15 cellular contexts compared by ENCODE assay signal in genomic region chr12:105352940-105353635, GRCh38. TPM values are rescaled to one million over a fixed set of nuclear protein-coding genes. Genes with fewer than 3 reads are reported as not detected.
DNase-seq lines count a peak whose midpoint lies in the region; ATAC-seq and TF ChIP-seq lines count a peak whose summit lies in the region.
"Had no signal": no experiment of that assay in that cellular context is flagged by ENCODE, and none has a peak within 500 bp of the region (broad histone marks: within the 10 kb centered on the region; RNA-seq: fewer than 3 reads in every experiment).

No MANE protein-coding gene starts in this region.

- no peak for TF ChIP-seq CTCF in AG10803 (conservative IDR thresholded peaks at IDR 0.05; ENCODE audit: low read length)
- no peak for TF ChIP-seq CTCF in right lobe of liver (IDR thresholded peaks at IDR 0.05)
- TF ChIP-seq CTCF in A673 (conservative IDR thresholded peaks at IDR 0.05; ENCODE audit: low read depth, low read length): no peak
- TF ChIP-seq CTCF in PC-9 (conservative IDR thresholded peaks at IDR 0.05): no peak

- ATAC-seq in right lobe of liver (peak; percentile 91 to 94 (median 94)), HG03196 (IDR thresholded peaks at IDR 0.05; ENCODE audit: unreplicated experiment) (no peak)

- H3K79me2 ChIP-seq in PC-9 (ENCODE audit: low read depth): no peaks in the 10 kb centered on the region

- peaks cover 63% of the 10 kb centered on the region for H3K36me3 Mint-ChIP-seq in activated T-helper 2 cell treated with anti-CD3 and anti-CD28 coated beads, Interferon-gamma antibody, Interleukin-2, Interleukin-4, amounts not matched to agents 10 μg/mL and 5 μg/mL and 100 μg/mL, durations not matched to agents 14 hours and 24 hours and 36 hours (ENCODE audit: low read depth)

- H2AFZ ChIP-seq in PC-9: no peak overlapping the region

- POLR2A ChIA-PET in A673 (lab: Charles Lee; ENCODE audit: low non-redundant PET) (no interaction called here), PC-9 (lab: Charles Lee; ENCODE audit: unreplicated experiment) (no interaction called here)

- H4K20me1 ChIP-seq in PC-9 (ENCODE audit: insufficient read depth): no peaks in the 10 kb centered on the region

- H3K36me3 ChIP-seq in HUES48 (ENCODE audit: control insufficient read depth, insufficient read depth, low read length) (no peaks in the 10 kb centered on the region), right lobe of liver (no peaks in the 10 kb centered on the region), A673 (ENCODE audit: insufficient read depth, low read length, poor library complexity, severe bottlenecking) (no peaks in the 10 kb centered on the region), PC-9 (ENCODE audit: low read depth) (no peaks in the 10 kb centered on the region)
- H3K36me3 ChIP-seq: adrenal gland, sigmoid colon, uterus had no signal

- peaks cover 17% of the 10 kb centered on the region for H3K4me1 ChIP-seq in HUES48 (ENCODE audit: control insufficient read depth, insufficient read depth, low read length)
- H3K4me1 ChIP-seq in right lobe of liver: peaks cover 0 to 9% (median 0%) of the 10 kb centered on the region in 4 donors
- H3K4me1 ChIP-seq in A673 (ENCODE audit: insufficient read depth, low read length, poor library complexity, severe bottlenecking): peaks cover 11% of the 10 kb centered on the region
- no peaks in the 10 kb centered on the region for H3K4me1 ChIP-seq in PC-9 (replicated peaks; ENCODE audit: insufficient read depth)
- H3K4me1 ChIP-seq: sigmoid colon, uterus had no signal

- H3K9ac ChIP-seq in HUES48 (ENCODE audit: low read depth, low read length): no peak overlapping the region

- H3K4me1 Mint-ChIP-seq in activated T-helper 2 cell treated with anti-CD3 and anti-CD28 coated beads, Interferon-gamma antibody, Interleukin-2, Interleukin-4, amounts not matched to agents 10 μg/mL and 5 μg/mL and 100 μg/mL, durations not matched to agents 14 hours and 24 hours and 36 hours (ENCODE audit: low read depth): peaks cover 74% of the 10 kb centered on the region

- no peaks in the 10 kb centered on the region for H3K9me3 ChIP-seq in HUES48 (ENCODE audit: control insufficient read depth, insufficient read depth, low read length)
- H3K9me3 ChIP-seq in right lobe of liver: no peaks in the 10 kb centered on the region
- no peaks in the 10 kb centered on the region for H3K9me3 ChIP-seq in A673 (ENCODE audit: low read depth, low read length, poor library complexity, severe bottlenecking)
- H3K9me3 ChIP-seq in PC-9 (ENCODE audit: insufficient read depth, low read depth): no peaks in the 10 kb centered on the region
- H3K9me3 ChIP-seq: adrenal gland, sigmoid colon, uterus had no signal

- 60% methylated on average over 9 of the region's 9 CpGs for WGBS in right lobe of liver (ENCODE audit: insufficient coverage, low coverage, low lambda C conversion rate, missing lambda C conversion rate)

- BruUV-seq in A673 (replicated peaks; lab: Mats Ljungman, UMichigan): no TSS peak
- BruUV-seq in PC-9 (replicated peaks; lab: Mats Ljungman, UMichigan): no TSS peak

- H3F3A ChIP-seq in PC-9 (ENCODE audit: insufficient read depth, low read depth): no peaks in the 10 kb centered on the region

- no peaks in the 10 kb centered on the region for H3K9me2 ChIP-seq in PC-9 (ENCODE audit: insufficient read depth)

- no peaks in the 10 kb centered on the region for H3K27me3 Mint-ChIP-seq in activated T-helper 2 cell treated with anti-CD3 and anti-CD28 coated beads, Interferon-gamma antibody, Interleukin-2, Interleukin-4, amounts not matched to agents 10 μg/mL and 5 μg/mL and 100 μg/mL, durations not matched to agents 14 hours and 24 hours and 36 hours (ENCODE audit: low read depth)
- H3K27me3 Mint-ChIP-seq: CD4-positive, CD25-positive, alpha-beta regulatory T cell had no signal

- H3K27ac ChIP-seq in HUES48 (ENCODE audit: low read depth, low read length) (peak overlapping the region; percentile 80), right lobe of liver (no peak overlapping the region), A673 (ENCODE audit: low read depth, low read length, poor library complexity, severe bottlenecking) (no peak overlapping the region), PC-9 (no peak overlapping the region)
- H3K27ac ChIP-seq: sigmoid colon had no signal

- no peaks in the 10 kb centered on the region for H3K9me3 Mint-ChIP-seq in activated T-helper 2 cell treated with anti-CD3 and anti-CD28 coated beads, Interferon-gamma antibody, Interleukin-2, Interleukin-4, amounts not matched to agents 10 μg/mL and 5 μg/mL and 100 μg/mL, durations not matched to agents 14 hours and 24 hours and 36 hours
- H3K9me3 Mint-ChIP-seq: CD4-positive, CD25-positive, alpha-beta regulatory T cell; H9 had no signal

- intact Hi-C loops in activated T-helper 2 cell treated with anti-CD3 and anti-CD28 coated beads, Interferon-gamma antibody, Interleukin-2, Interleukin-4, amounts not matched to agents 10 μg/mL and 5 μg/mL and 100 μg/mL, durations not matched to agents 14 hours and 24 hours and 36 hours (cut with micrococcal nuclease): no loop called here
- intact Hi-C loops in right lobe of liver (cut with DNase I) (no loop called here), A673 (cut with micrococcal nuclease; ENCODE audit: unreplicated experiment) (no loop called here), PC-9 (cut with micrococcal nuclease; ENCODE audit: unreplicated experiment) (no loop called here)

- H3K4me2 ChIP-seq in PC-9: no peak overlapping the region

- H3K4me3 ChIP-seq in AG10803 (ENCODE audit: low read length): no peak overlapping the region
- H3K4me3 ChIP-seq in HUES48 (ENCODE audit: low read depth, low read length): no peak overlapping the region
- no peak overlapping the region for H3K4me3 ChIP-seq in right lobe of liver
- no peak overlapping the region for H3K4me3 ChIP-seq in A673 (ENCODE audit: low read depth, low read length, poor library complexity, severe bottlenecking)
- no peak overlapping the region for H3K4me3 ChIP-seq in PC-9
- H3K4me3 ChIP-seq: adrenal gland, sigmoid colon, uterus had no signal

- CTCF ChIA-PET in A673 (lab: Charles Lee): no interaction called here
- CTCF ChIA-PET in PC-9 (lab: Charles Lee): no interaction called here

- DNase-seq in AG10803 (ENCODE audit: low read depth): peak; percentile 55
- DNase-seq in activated T-helper 2 cell treated with anti-CD3 and anti-CD28 coated beads, Interferon-gamma antibody, Interleukin-2, Interleukin-4, amounts not matched to agents 10 μg/mL and 5 μg/mL and 100 μg/mL, durations not matched to agents 14 hours and 24 hours and 36 hours (ENCODE audit: low spot score): no peak
- DNase-seq in right lobe of liver: peak in 1 of 3 donors; percentile 62
- DNase-seq in A673 (ENCODE audit: low spot score): no peak
- DNase-seq in PC-9: no peak
- no peak for DNase-seq in MV-4-11 (lab: John Stamatoyannopoulos, UW)
- DNase-seq: adrenal gland; CD4-positive, CD25-positive, alpha-beta regulatory T cell; H9; hippocampal formation; sigmoid colon; T-helper 9 cell; uterus had no signal

- peak overlapping the region; percentile 25 for H3K27ac Mint-ChIP-seq in activated T-helper 2 cell treated with anti-CD3 and anti-CD28 coated beads, Interferon-gamma antibody, Interleukin-2, Interleukin-4, amounts not matched to agents 10 μg/mL and 5 μg/mL and 100 μg/mL, durations not matched to agents 14 hours and 24 hours and 36 hours

- TF ChIP-seq POLR2A in right lobe of liver (IDR thresholded peaks at IDR 0.05): no peak

- no peak overlapping the region for H3K4me3 Mint-ChIP-seq in activated T-helper 2 cell treated with anti-CD3 and anti-CD28 coated beads, Interferon-gamma antibody, Interleukin-2, Interleukin-4, amounts not matched to agents 10 μg/mL and 5 μg/mL and 100 μg/mL, durations not matched to agents 14 hours and 24 hours and 36 hours (ENCODE audit: low read depth)
- H3K4me3 Mint-ChIP-seq: CD4-positive, CD25-positive, alpha-beta regulatory T cell; H9 had no signal

- H3K27me3 ChIP-seq in HUES48 (ENCODE audit: control insufficient read depth, insufficient read depth, low read length) (no peaks in the 10 kb centered on the region), right lobe of liver (no peaks in the 10 kb centered on the region), A673 (replicated peaks; ENCODE audit: insufficient read depth, low read depth, low read length, poor library complexity) (no peaks in the 10 kb centered on the region), PC-9 (ENCODE audit: insufficient read depth, low read depth) (0 out of 2 replicates have a peak, but pooled peaks cover 14% of the 10 kb centered on the region)
- H3K27me3 ChIP-seq: adrenal gland, sigmoid colon, uterus had no signal

RNA-seq across cellular contexts. Expression of gene C12orf75, which starts 22.6 kb away (rescaled TPM):
- 246 and 252 TPM in 2 replicates for total RNA-seq in activated T-helper 2 cell treated with anti-CD3 and anti-CD28 coated beads, Interferon-gamma antibody, Interleukin-2, Interleukin-4, amounts not matched to agents 10 μg/mL and 5 μg/mL and 100 μg/mL, durations not matched to agents 14 hours and 24 hours and 36 hours
- 1 to 10 TPM; 1.3 to 5.5 (median 2.7) TPM for total RNA-seq in right lobe of liver
- 46.0 and 47.4 TPM in 2 replicates for total RNA-seq in A673 (2021)
- 0.83 and 1.3 TPM in 2 replicates for total RNA-seq in PC-9 (2021)
